1 cellular context compared by ENCODE assay signal in the genomic region with DNA sequence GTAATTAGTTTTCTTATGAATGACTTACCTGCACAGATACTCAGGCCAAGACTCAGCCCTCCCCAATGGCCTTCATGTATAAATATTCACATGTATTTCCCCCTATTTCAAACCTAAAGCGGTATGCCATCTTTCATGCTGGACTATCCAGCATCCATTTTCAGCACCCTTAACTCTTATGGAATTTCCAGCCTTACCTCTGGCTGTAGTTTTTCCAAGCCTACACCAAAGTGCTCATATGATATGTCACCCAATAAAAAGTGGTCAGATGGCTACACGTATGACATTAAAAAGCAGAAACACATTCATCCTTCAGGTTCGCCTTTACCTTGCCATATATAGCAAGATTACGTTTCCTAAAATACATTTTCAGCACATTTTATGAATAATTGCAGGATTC.
TF ChIP-seq lines count a peak whose summit lies in the region.

No MANE protein-coding gene starts in this region.

TF ChIP-seq in H1, 55 proteins besides CTCF, POLR2A, EP300 and RAD21:
- TF ChIP-seq, protein P1, sequence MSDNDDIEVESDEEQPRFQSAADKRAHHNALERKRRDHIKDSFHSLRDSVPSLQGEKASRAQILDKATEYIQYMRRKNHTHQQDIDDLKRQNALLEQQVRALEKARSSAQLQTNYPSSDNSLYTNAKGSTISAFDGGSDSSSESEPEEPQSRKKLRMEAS (IDR thresholded peaks at IDR 0.05): no peak
- TF ChIP-seq NANOG (IDR thresholded peaks at IDR 0.05; ENCODE audit: insufficient read depth, low read depth, low read length, poor library complexity, severe bottlenecking) (no peak), GTF2F1 (IDR thresholded peaks at IDR 0.05; ENCODE audit: borderline replicate concordance, low read depth, low read length) (no peak), RBBP5 (IDR thresholded peaks at IDR 0.05; ENCODE audit: borderline replicate concordance, low read depth, low read length) (no peak), ZNF274 (IDR thresholded peaks at IDR 0.05; ENCODE audit: borderline replicate concordance, extremely low read depth, low read length) (no peak), SIN3A (conservative IDR thresholded peaks at IDR 0.05 in 1 of 2, IDR thresholded peaks at IDR 0.05 in 1 of 2; ENCODE audit: low read depth in 1 of 2, low read length in 2 of 2) (no peak), SRF (IDR thresholded peaks at IDR 0.05; ENCODE audit: low read depth, low read length) (no peak), RNF2 (IDR thresholded peaks at IDR 0.05; ENCODE audit: borderline replicate concordance, low read depth, low read length, missing control alignments, poor library complexity, severe bottlenecking) (no peak), KDM5A (IDR thresholded peaks at IDR 0.05; ENCODE audit: low read length) (no peak), KDM1A (IDR thresholded peaks at IDR 0.05; ENCODE audit: borderline replicate concordance, low read length) (no peak), EZH2 (IDR thresholded peaks at IDR 0.05; ENCODE audit: low read depth, low read length, severe bottlenecking) (no peak), CHD2 (IDR thresholded peaks at IDR 0.05; ENCODE audit: low read length) (no peak), SAP30 (IDR thresholded peaks at IDR 0.05; ENCODE audit: insufficient read depth, insufficient replicate concordance, low read length) (no peak), SP4 (IDR thresholded peaks at IDR 0.05; ENCODE audit: low read length) (no peak)
- TF ChIP-seq, protein P2, sequence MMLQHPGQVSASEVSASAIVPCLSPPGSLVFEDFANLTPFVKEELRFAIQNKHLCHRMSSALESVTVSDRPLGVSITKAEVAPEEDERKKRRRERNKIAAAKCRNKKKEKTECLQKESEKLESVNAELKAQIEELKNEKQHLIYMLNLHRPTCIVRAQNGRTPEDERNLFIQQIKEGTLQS (IDR thresholded peaks at IDR 0.05; ENCODE audit: insufficient read depth, low read depth, low read length): no peak
- TF ChIP-seq, protein P3, sequence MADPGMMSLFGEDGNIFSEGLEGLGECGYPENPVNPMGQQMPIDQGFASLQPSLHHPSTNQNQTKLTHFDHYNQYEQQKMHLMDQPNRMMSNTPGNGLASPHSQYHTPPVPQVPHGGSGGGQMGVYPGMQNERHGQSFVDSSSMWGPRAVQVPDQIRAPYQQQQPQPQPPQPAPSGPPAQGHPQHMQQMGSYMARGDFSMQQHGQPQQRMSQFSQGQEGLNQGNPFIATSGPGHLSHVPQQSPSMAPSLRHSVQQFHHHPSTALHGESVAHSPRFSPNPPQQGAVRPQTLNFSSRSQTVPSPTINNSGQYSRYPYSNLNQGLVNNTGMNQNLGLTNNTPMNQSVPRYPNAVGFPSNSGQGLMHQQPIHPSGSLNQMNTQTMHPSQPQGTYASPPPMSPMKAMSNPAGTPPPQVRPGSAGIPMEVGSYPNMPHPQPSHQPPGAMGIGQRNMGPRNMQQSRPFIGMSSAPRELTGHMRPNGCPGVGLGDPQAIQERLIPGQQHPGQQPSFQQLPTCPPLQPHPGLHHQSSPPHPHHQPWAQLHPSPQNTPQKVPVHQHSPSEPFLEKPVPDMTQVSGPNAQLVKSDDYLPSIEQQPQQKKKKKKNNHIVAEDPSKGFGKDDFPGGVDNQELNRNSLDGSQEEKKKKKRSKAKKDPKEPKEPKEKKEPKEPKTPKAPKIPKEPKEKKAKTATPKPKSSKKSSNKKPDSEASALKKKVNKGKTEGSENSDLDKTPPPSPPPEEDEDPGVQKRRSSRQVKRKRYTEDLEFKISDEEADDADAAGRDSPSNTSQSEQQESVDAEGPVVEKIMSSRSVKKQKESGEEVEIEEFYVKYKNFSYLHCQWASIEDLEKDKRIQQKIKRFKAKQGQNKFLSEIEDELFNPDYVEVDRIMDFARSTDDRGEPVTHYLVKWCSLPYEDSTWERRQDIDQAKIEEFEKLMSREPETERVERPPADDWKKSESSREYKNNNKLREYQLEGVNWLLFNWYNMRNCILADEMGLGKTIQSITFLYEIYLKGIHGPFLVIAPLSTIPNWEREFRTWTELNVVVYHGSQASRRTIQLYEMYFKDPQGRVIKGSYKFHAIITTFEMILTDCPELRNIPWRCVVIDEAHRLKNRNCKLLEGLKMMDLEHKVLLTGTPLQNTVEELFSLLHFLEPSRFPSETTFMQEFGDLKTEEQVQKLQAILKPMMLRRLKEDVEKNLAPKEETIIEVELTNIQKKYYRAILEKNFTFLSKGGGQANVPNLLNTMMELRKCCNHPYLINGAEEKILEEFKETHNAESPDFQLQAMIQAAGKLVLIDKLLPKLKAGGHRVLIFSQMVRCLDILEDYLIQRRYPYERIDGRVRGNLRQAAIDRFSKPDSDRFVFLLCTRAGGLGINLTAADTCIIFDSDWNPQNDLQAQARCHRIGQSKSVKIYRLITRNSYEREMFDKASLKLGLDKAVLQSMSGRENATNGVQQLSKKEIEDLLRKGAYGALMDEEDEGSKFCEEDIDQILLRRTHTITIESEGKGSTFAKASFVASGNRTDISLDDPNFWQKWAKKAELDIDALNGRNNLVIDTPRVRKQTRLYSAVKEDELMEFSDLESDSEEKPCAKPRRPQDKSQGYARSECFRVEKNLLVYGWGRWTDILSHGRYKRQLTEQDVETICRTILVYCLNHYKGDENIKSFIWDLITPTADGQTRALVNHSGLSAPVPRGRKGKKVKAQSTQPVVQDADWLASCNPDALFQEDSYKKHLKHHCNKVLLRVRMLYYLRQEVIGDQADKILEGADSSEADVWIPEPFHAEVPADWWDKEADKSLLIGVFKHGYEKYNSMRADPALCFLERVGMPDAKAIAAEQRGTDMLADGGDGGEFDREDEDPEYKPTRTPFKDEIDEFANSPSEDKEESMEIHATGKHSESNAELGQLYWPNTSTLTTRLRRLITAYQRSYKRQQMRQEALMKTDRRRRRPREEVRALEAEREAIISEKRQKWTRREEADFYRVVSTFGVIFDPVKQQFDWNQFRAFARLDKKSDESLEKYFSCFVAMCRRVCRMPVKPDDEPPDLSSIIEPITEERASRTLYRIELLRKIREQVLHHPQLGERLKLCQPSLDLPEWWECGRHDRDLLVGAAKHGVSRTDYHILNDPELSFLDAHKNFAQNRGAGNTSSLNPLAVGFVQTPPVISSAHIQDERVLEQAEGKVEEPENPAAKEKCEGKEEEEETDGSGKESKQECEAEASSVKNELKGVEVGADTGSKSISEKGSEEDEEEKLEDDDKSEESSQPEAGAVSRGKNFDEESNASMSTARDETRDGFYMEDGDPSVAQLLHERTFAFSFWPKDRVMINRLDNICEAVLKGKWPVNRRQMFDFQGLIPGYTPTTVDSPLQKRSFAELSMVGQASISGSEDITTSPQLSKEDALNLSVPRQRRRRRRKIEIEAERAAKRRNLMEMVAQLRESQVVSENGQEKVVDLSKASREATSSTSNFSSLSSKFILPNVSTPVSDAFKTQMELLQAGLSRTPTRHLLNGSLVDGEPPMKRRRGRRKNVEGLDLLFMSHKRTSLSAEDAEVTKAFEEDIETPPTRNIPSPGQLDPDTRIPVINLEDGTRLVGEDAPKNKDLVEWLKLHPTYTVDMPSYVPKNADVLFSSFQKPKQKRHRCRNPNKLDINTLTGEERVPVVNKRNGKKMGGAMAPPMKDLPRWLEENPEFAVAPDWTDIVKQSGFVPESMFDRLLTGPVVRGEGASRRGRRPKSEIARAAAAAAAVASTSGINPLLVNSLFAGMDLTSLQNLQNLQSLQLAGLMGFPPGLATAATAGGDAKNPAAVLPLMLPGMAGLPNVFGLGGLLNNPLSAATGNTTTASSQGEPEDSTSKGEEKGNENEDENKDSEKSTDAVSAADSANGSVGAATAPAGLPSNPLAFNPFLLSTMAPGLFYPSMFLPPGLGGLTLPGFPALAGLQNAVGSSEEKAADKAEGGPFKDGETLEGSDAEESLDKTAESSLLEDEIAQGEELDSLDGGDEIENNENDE (IDR thresholded peaks at IDR 0.05; ENCODE audit: insufficient replicate concordance, low read length): no peak
